Comparison of ENCODE assay signal across 8 cellular contexts in genomic region chr5:139635606-139636206, GRCh38. TPM values are rescaled to one million over a fixed set of nuclear protein-coding genes. Genes with fewer than 3 reads are reported as not detected.
DNase-seq lines count a peak whose midpoint lies in the region; ATAC-seq, FAIRE-seq and TF ChIP-seq lines count a peak whose summit lies in the region.

No MANE protein-coding gene starts in this region.

- no peaks in the 10 kb centered on the region for H4K20me1 ChIP-seq in mammary epithelial cell (ENCODE audit: insufficient read depth, low read length)

- TF ChIP-seq CTCF in HEK293 (tag by site-specific recombination; IDR thresholded peaks at IDR 0.05) (0 out of 2 replicates have a peak, but pooled peaks have one; percentile 13), mammary epithelial cell (conservative IDR thresholded peaks at IDR 0.05 in 1 of 2, IDR thresholded peaks at IDR 0.05 in 1 of 2; ENCODE audit: extremely low read depth in 1 of 2, insufficient read depth in 1 of 2, low read depth in 1 of 2, low read length in 2 of 2) (peak; percentile 36 to 59)

- H3K27ac ChIP-seq in HEK293 (ENCODE audit: extremely low read depth, low read depth, low read length) (no peak overlapping the region), mammary epithelial cell (ENCODE audit: insufficient read depth, low read depth, low read length) (no peak overlapping the region)

- ATAC-seq in HG02623 (IDR thresholded peaks at IDR 0.05; ENCODE audit: unreplicated experiment), result no peak

- H3K4me1 ChIP-seq in HEK293 (ENCODE audit: control insufficient read depth, insufficient read depth, low read length), result peaks cover 2% of the 10 kb centered on the region; the same call in 1 of the 2 replicates
- peaks cover 25% of the 10 kb centered on the region for H3K4me1 ChIP-seq in mammary epithelial cell (ENCODE audit: insufficient read depth, low read length)

- no peak overlapping the region for H3K4me2 ChIP-seq in mammary epithelial cell (ENCODE audit: insufficient read depth, low read depth, low read length)

- peak; percentile 83 for FAIRE-seq in RCC 7860 (lab: Jason Lieb, UNC)

- no peak overlapping the region for H2AFZ ChIP-seq in mammary epithelial cell (ENCODE audit: low read depth, low read length)

- BruUV-seq in mammary epithelial cell (replicated peaks; lab: Mats Ljungman, UMichigan), result no TSS peak

- H3K79me2 ChIP-seq in mammary epithelial cell (ENCODE audit: insufficient read depth, low read length), result no peaks in the 10 kb centered on the region

- CTCF ChIA-PET in HEK293 (lab: Yijun Ruan, JAX) (interaction anchor here (0.7 to 14.2 kb wide), 22 partner anchors 9 to 333 kb away, joined by 3 to 269 read pairs (median 8); partner anchors contain the start of gene CXXC5), mammary epithelial cell (lab: Charles Lee; ENCODE audit: low non-redundant PET) (interaction anchor here (0.5 to 0.6 kb wide), 3 partner anchors 12 to 130 kb away, joined by 3 to 10 read pairs (median 4); partner anchors contain the start of gene CXXC5)

- H3K9ac ChIP-seq in mammary epithelial cell (ENCODE audit: insufficient read depth, low read length), result no peak overlapping the region

- in situ Hi-C loops in mammary epithelial cell (cut with MboI; ENCODE audit: low sequenced_read_pairs in 2 of 2), result loop anchor here (5.0 to 10.0 kb wide), 2 partner anchors 59 to 127 kb away; no protein-coding TSS in a partner anchor

- H3K9me3 ChIP-seq in HEK293 (ENCODE audit: control insufficient read depth, insufficient read depth, low read depth, low read length) (no peaks in the 10 kb centered on the region), mammary epithelial cell (replicated peaks; ENCODE audit: insufficient read depth, low read length) (no peaks in the 10 kb centered on the region)

- dilution Hi-C loops in mammary epithelial cell (cut with HindIII; ENCODE audit: low sequenced_read_pairs), result no loop called here

- H3K36me3 ChIP-seq in HEK293 (ENCODE audit: control insufficient read depth in 2 of 2, insufficient read depth in 1 of 2, low read length in 2 of 2) (peaks cover 0 to 16% of the 10 kb centered on the region in 2 experiments; a peak in 1 of 3 replicates), mammary epithelial cell (ENCODE audit: insufficient read depth, low read length) (no peaks in the 10 kb centered on the region)

- DNase-seq in DMS53 (lab: John Stamatoyannopoulos, UW) (peak; percentile 96), RCC 7860 (ENCODE audit: low spot score) (peak; percentile 93), mammary epithelial cell (peak; percentile 65), islet precursor cell (peak; percentile 64), NCI-H1930 (lab: John Stamatoyannopoulos, UW) (no peak)
- DNase-seq in stimulated activated CD8-positive, alpha-beta memory T cell treated with anti-CD3 and anti-CD28 coated beads, Interleukin-4, amount 100 ng/mL, for 48 hours, result peak; percentile 34

- intact Hi-C loops in mammary epithelial cell (cut with micrococcal nuclease), result loop anchor here (2.0 to 5.0 kb wide), 3 partner anchors 17 to 227 kb away; no protein-coding TSS in a partner anchor

- H3K4me3 ChIP-seq in HEK293 (ENCODE audit: low read depth, low read length), result no peak overlapping the region
- H3K4me3 ChIP-seq in mammary epithelial cell (replicated peaks in 1 of 3; ENCODE audit: insufficient read depth in 1 of 3, low read depth in 2 of 3, low read length in 3 of 3), result no peak overlapping the region

- no peaks in the 10 kb centered on the region for H3K27me3 ChIP-seq in mammary epithelial cell (ENCODE audit: insufficient read depth, low read length)

- POLR2A ChIA-PET in HEK293 (lab: Yijun Ruan, JAX), result interaction anchor here (0.5 to 7.2 kb wide), 3 partner anchors 13 to 472 kb away, joined by 3 to 96 read pairs (median 3); partner anchors contain the start of gene CXXC5

TF ChIP-seq in HEK293, 187 proteins besides CTCF, POLR2A, EP300 and RAD21 (continues in another document):
- no peak for TF ChIP-seq TSHZ1 (tag by site-specific recombination; IDR thresholded peaks at IDR 0.05; ENCODE audit: borderline replicate concordance)
- peak; percentile 98 for TF ChIP-seq ZNF768 (tag by site-specific recombination; IDR thresholded peaks at IDR 0.05)
- no peak for TF ChIP-seq ZBTB21 (tag by site-specific recombination; IDR thresholded peaks at IDR 0.05)
- TF ChIP-seq FEZF1 (tag by site-specific recombination; IDR thresholded peaks at IDR 0.05), result no peak
- no peak for TF ChIP-seq KLF7 (tag by site-specific recombination; IDR thresholded peaks at IDR 0.05; ENCODE audit: borderline replicate concordance)
- no peak for TF ChIP-seq ZNF239 (tag by site-specific recombination; IDR thresholded peaks at IDR 0.05)
- no peak for TF ChIP-seq ZNF596 (tag by site-specific recombination; IDR thresholded peaks at IDR 0.05)
- no peak for TF ChIP-seq ZNF677 (tag by site-specific recombination; IDR thresholded peaks at IDR 0.05)
- TF ChIP-seq ZXDB (tag by site-specific recombination; IDR thresholded peaks at IDR 0.05), result no peak
- no peak for TF ChIP-seq ZNF664 (tag by site-specific recombination; IDR thresholded peaks at IDR 0.05)
- no peak for TF ChIP-seq ZNF280C (tag by site-specific recombination; IDR thresholded peaks at IDR 0.05)
- TF ChIP-seq ZNF416 (tag by site-specific recombination; IDR thresholded peaks at IDR 0.05), result no peak
- TF ChIP-seq PRDM4 (tag by site-specific recombination; IDR thresholded peaks at IDR 0.05), result no peak
- no peak for TF ChIP-seq ZNF510 (tag by site-specific recombination; IDR thresholded peaks at IDR 0.05; ENCODE audit: insufficient replicate concordance)

RNA-seq across cellular contexts. Expression of gene CXXC5, which starts 12.4 kb away (rescaled TPM):
- 10 to 100 TPM; 13.8 to 47.3 TPM for total RNA-seq in mammary epithelial cell
- 16.6 TPM for polyA plus RNA-seq in mammary epithelial cell
- 5.8 TPM for polyA minus RNA-seq in mammary epithelial cell

Comparison
In these comparisons a context has a peak if more than half of its experiments do, and no peak if none do; other contexts are left out.
1. DNase-seq: peak in DMS53 (single experiment), RCC 7860 (single experiment), mammary epithelial cell (single experiment), islet precursor cell (single experiment) and stimulated activated CD8-positive, alpha-beta memory T cell treated with anti-CD3 and anti-CD28 coated beads, Interleukin-4, amount 100 ng/mL, for 48 hours (single experiment); none in NCI-H1930 (0 of 2).